ENCODE assay signal across 8 cellular contexts in genomic region chr3:141231101-141231922, GRCh38. TPM values are rescaled to one million over a fixed set of nuclear protein-coding genes. Genes with fewer than 3 reads are reported as not detected.
DNase-seq lines count a peak whose midpoint lies in the region; ATAC-seq and TF ChIP-seq lines count a peak whose summit lies in the region.

Gene PXYLP1, plus strand, starts transcription at chr3:141231825. Its CDS starts 28,351 bp downstream, at chr3:141260176.

- H3K4me1 Mint-ChIP-seq in activated T-helper 1 cell treated with anti-CD3 and anti-CD28 coated beads, Interleukin-12 subunit alpha, Interleukin-12 subunit beta, Interleukin-2, Interleukin-4 antibody, amounts not matched to agents 30 ng/mL and 10 ng/mL and 1 ng/mL, durations not matched to agents 14 hours and 24 hours and 36 hours (ENCODE audit: low read depth): peaks cover 54% of the 10 kb centered on the region
- H3K4me1 Mint-ChIP-seq in nephron: peaks cover 61% of the 10 kb centered on the region
- peaks cover 43% of the 10 kb centered on the region for H3K4me1 Mint-ChIP-seq in stimulated activated naive CD8-positive, alpha-beta T cell treated with anti-CD3 and anti-CD28 coated beads, Interleukin-15, Interleukin-2, amounts not matched to agents 100 ng/mL and 50 ng/mL, for 24 hours (ENCODE audit: low read depth)

- H2BK20ac ChIP-seq in IMR-90 (ENCODE audit: low read depth, low read length): peak within 1 kb of the TSS; percentile 66

- H3K4me1 ChIP-seq in IMR-90 (ENCODE audit: control insufficient read depth, insufficient read depth, low read length) (peaks cover 5% of the 10 kb centered on the region; the same call in 1 of the 2 replicates), Panc1 (ENCODE audit: control insufficient read depth, insufficient read depth, low read length) (peaks cover 6% of the 10 kb centered on the region; the same call in 1 of the 2 replicates)

- intact Hi-C loops in IMR-90 (cut with micrococcal nuclease) (loop anchor here (1.0 to 5.0 kb wide), 3 partner anchors 48 to 331 kb away; no protein-coding TSS in a partner anchor), Panc1 (cut with micrococcal nuclease; ENCODE audit: unreplicated experiment) (no loop called here)
- intact Hi-C loops in activated T-helper 1 cell treated with anti-CD3 and anti-CD28 coated beads, Interleukin-12 subunit alpha, Interleukin-12 subunit beta, Interleukin-2, Interleukin-4 antibody, amounts not matched to agents 30 ng/mL and 10 ng/mL and 1 ng/mL, durations not matched to agents 14 hours and 24 hours and 36 hours (cut with micrococcal nuclease): loop anchor here (1.0 to 10.0 kb wide), 10 partner anchors 25 to 1771 kb away; partner anchors contain the start of genes ATP1B3, SLC25A36 and U2SURP

- peak within 1 kb of the TSS; percentile 61 for H3K27ac ChIP-seq in IMR-90 (ENCODE audit: insufficient read depth, low read length)
- H3K27ac ChIP-seq in Panc1 (ENCODE audit: low read length): peak within 1 kb of the TSS; percentile 56

- peak within 1 kb of the TSS; percentile 78; the same call in 1 of the 2 replicates for H2AK5ac ChIP-seq in IMR-90 (ENCODE audit: low read depth, low read length)

- peak within 1 kb of the TSS; percentile 82 for H3K4me2 ChIP-seq in IMR-90 (ENCODE audit: low read depth, low read length)

- H3K9me1 ChIP-seq in IMR-90 (ENCODE audit: insufficient read depth, low read length): no peaks in the 10 kb centered on the region

- H2AFZ ChIP-seq in IMR-90 (replicated peaks; ENCODE audit: low read length, poor library complexity): peak within 1 kb of the TSS; percentile 100

- peaks cover 12% of the 10 kb centered on the region for H3K36me3 Mint-ChIP-seq in activated T-helper 1 cell treated with anti-CD3 and anti-CD28 coated beads, Interleukin-12 subunit alpha, Interleukin-12 subunit beta, Interleukin-2, Interleukin-4 antibody, amounts not matched to agents 30 ng/mL and 10 ng/mL and 1 ng/mL, durations not matched to agents 14 hours and 24 hours and 36 hours (ENCODE audit: low read depth)
- peaks cover 7% of the 10 kb centered on the region for H3K36me3 Mint-ChIP-seq in nephron (ENCODE audit: low read depth)
- H3K36me3 Mint-ChIP-seq in stimulated activated naive CD8-positive, alpha-beta T cell treated with anti-CD3 and anti-CD28 coated beads, Interleukin-15, Interleukin-2, amounts not matched to agents 100 ng/mL and 50 ng/mL, for 24 hours (ENCODE audit: low read depth): peaks cover under 1% of the 10 kb centered on the region

- peak; percentile 82 for TF ChIP-seq POLR2A in IMR-90 (IDR thresholded peaks at IDR 0.05; ENCODE audit: low read depth, low read length)

- TF ChIP-seq CTCF in IMR-90 (conservative IDR thresholded peaks at IDR 0.05; ENCODE audit: low read depth, low read length) (peak; percentile 95), Panc1 (IDR thresholded peaks at IDR 0.05) (peak; percentile 99), fibroblast of mammary gland (conservative IDR thresholded peaks at IDR 0.05; ENCODE audit: control insufficient read depth, insufficient read depth, low read depth, low read length) (no peak), nephron (IDR thresholded peaks at IDR 0.05; ENCODE audit: unreplicated experiment in 3 of 3) (peak; percentile 65 to 74 (median 73))

- peak within 1 kb of the TSS; percentile 90 for H2AK9ac ChIP-seq in IMR-90 (replicated peaks; ENCODE audit: low read depth, low read length, poor library complexity)

- H3K9me3 ChIP-seq in IMR-90 (ENCODE audit: control insufficient read depth, insufficient read depth, low read length): no peaks in the 10 kb centered on the region
- no peaks in the 10 kb centered on the region for H3K9me3 ChIP-seq in Panc1 (ENCODE audit: control insufficient read depth, insufficient read depth, low read depth, low read length)

- ATAC-seq in GM21529 (IDR thresholded peaks at IDR 0.05; ENCODE audit: unreplicated experiment) (peak; percentile 96), IMR-90 (ENCODE audit: low read depth) (peak; percentile 98), Panc1 (peak; percentile 97)

- peaks cover 3% of the 10 kb centered on the region for H3K9me3 Mint-ChIP-seq in activated T-helper 1 cell treated with anti-CD3 and anti-CD28 coated beads, Interleukin-12 subunit alpha, Interleukin-12 subunit beta, Interleukin-2, Interleukin-4 antibody, amounts not matched to agents 30 ng/mL and 10 ng/mL and 1 ng/mL, durations not matched to agents 14 hours and 24 hours and 36 hours
- H3K9me3 Mint-ChIP-seq in nephron: peaks cover 4% of the 10 kb centered on the region
- no peaks in the 10 kb centered on the region for H3K9me3 Mint-ChIP-seq in stimulated activated naive CD8-positive, alpha-beta T cell treated with anti-CD3 and anti-CD28 coated beads, Interleukin-15, Interleukin-2, amounts not matched to agents 100 ng/mL and 50 ng/mL, for 24 hours

- in situ Hi-C loops in IMR-90 (cut with MboI; ENCODE audit: low sequenced_read_pairs) (no loop called here), Panc1 (cut with HindIII; ENCODE audit: low pct_unique_long_range_greater_than_20kb, low sequenced_read_pairs) (no loop called here)

- POLR2A ChIA-PET in IMR-90 (lab: Charles Lee; ENCODE audit: unreplicated experiment) (interaction anchor here (0.6 kb wide), 1 partner anchor 133 kb away, joined by 6 read pairs; no protein-coding TSS in a partner anchor), Panc1 (lab: Charles Lee) (no interaction called here)

- H3K56ac ChIP-seq in IMR-90 (ENCODE audit: extremely low read depth, insufficient read depth, low read length): peak within 1 kb of the TSS; percentile 56; the same call in 1 of the 2 replicates

- dilution Hi-C loops in IMR-90 (cut with HindIII; ENCODE audit: low sequenced_read_pairs, unreplicated experiment): no loop called here

- peaks cover 4% of the 10 kb centered on the region for H3K27me3 Mint-ChIP-seq in activated T-helper 1 cell treated with anti-CD3 and anti-CD28 coated beads, Interleukin-12 subunit alpha, Interleukin-12 subunit beta, Interleukin-2, Interleukin-4 antibody, amounts not matched to agents 30 ng/mL and 10 ng/mL and 1 ng/mL, durations not matched to agents 14 hours and 24 hours and 36 hours (ENCODE audit: insufficient read depth)
- H3K27me3 Mint-ChIP-seq in nephron (ENCODE audit: low read depth): peaks cover 3% of the 10 kb centered on the region
- H3K27me3 Mint-ChIP-seq in stimulated activated naive CD8-positive, alpha-beta T cell treated with anti-CD3 and anti-CD28 coated beads, Interleukin-15, Interleukin-2, amounts not matched to agents 100 ng/mL and 50 ng/mL, for 24 hours: peaks cover 3% of the 10 kb centered on the region

- peak; percentile 70 for TF ChIP-seq RAD21 in IMR-90 (IDR thresholded peaks at IDR 0.05; ENCODE audit: low read length)

- peak within 1 kb of the TSS; percentile 64 for H3K9ac ChIP-seq in IMR-90 (ENCODE audit: low read depth, low read length)

- H2BK15ac ChIP-seq in IMR-90 (ENCODE audit: low read depth, low read length): 0 out of 3 replicates have a peak within 1 kb of the TSS, but pooled peaks have one; percentile 36

- peak within 1 kb of the TSS; percentile 65 for H2BK5ac ChIP-seq in IMR-90 (ENCODE audit: low read depth, low read length, poor library complexity, severe bottlenecking)

- peak within 1 kb of the TSS; percentile 76 for H3K23ac ChIP-seq in IMR-90 (ENCODE audit: low read depth, low read length)

- peak within 1 kb of the TSS; percentile 62 for H4K5ac ChIP-seq in IMR-90 (ENCODE audit: low read depth, low read length)

- CTCF ChIA-PET in IMR-90 (lab: Yijun Ruan, JAX): interaction anchor here (0.5 to 1.7 kb wide), 33 partner anchors 8 to 460 kb away, joined by 3 to 15 read pairs (median 4); no protein-coding TSS in a partner anchor
- CTCF ChIA-PET in Panc1 (lab: Charles Lee): interaction anchor here (0.5 to 1.2 kb wide), 9 partner anchors 9 to 426 kb away, joined by 3 to 8 read pairs (median 5); no protein-coding TSS in a partner anchor

- peak within 1 kb of the TSS; percentile 92 for H4K91ac ChIP-seq in IMR-90 (ENCODE audit: insufficient read depth, low read depth, low read length)

- H3K27me3 ChIP-seq in IMR-90 (ENCODE audit: control insufficient read depth, insufficient read depth, low read length): peaks cover 3% of the 10 kb centered on the region; the same call in 1 of the 2 replicates
- H3K27me3 ChIP-seq in Panc1 (ENCODE audit: control insufficient read depth, insufficient read depth, low read length): no peaks in the 10 kb centered on the region

- peak within 1 kb of the TSS; percentile 98 for H3K14ac ChIP-seq in IMR-90 (replicated peaks; ENCODE audit: low read depth, low read length)

- peak within 1 kb of the TSS; percentile 25 for H3K18ac ChIP-seq in IMR-90 (ENCODE audit: low read depth, low read length)

- BruUV-seq in IMR-90 (replicated peaks; lab: Mats Ljungman, UMichigan) (no TSS peak), Panc1 (replicated peaks; lab: Mats Ljungman, UMichigan) (no TSS peak)

- H4K20me1 ChIP-seq in IMR-90 (ENCODE audit: insufficient read depth, low read length): no peaks in the 10 kb centered on the region

- peak within 1 kb of the TSS; percentile 84 to 90 for H4K8ac ChIP-seq in IMR-90 (ENCODE audit: low read depth in 2 of 2, low read length in 2 of 2)

- peaks cover 0 to 6% of the 10 kb centered on the region in 2 experiments; a peak in 1 of 4 replicates for H3K79me1 ChIP-seq in IMR-90 (ENCODE audit: low read depth in 1 of 2, low read length in 2 of 2)

- peaks cover 2% of the 10 kb centered on the region; the same call in 1 of the 2 replicates for H3K36me3 ChIP-seq in IMR-90 (ENCODE audit: control insufficient read depth, insufficient read depth, low read length)
- no peaks in the 10 kb centered on the region; the same call in 1 of the 2 replicates for H3K36me3 ChIP-seq in Panc1 (ENCODE audit: control insufficient read depth, insufficient read depth, low read length)

- H3K4ac ChIP-seq in IMR-90 (ENCODE audit: low read depth, low read length): peak within 1 kb of the TSS; percentile 96

- peak within 1 kb of the TSS; percentile 92 for H3K4me3 Mint-ChIP-seq in activated T-helper 1 cell treated with anti-CD3 and anti-CD28 coated beads, Interleukin-12 subunit alpha, Interleukin-12 subunit beta, Interleukin-2, Interleukin-4 antibody, amounts not matched to agents 30 ng/mL and 10 ng/mL and 1 ng/mL, durations not matched to agents 14 hours and 24 hours and 36 hours
- peak within 1 kb of the TSS; percentile 87 to 91 (median 88) for H3K4me3 Mint-ChIP-seq in nephron
- H3K4me3 Mint-ChIP-seq in stimulated activated naive CD8-positive, alpha-beta T cell treated with anti-CD3 and anti-CD28 coated beads, Interleukin-15, Interleukin-2, amounts not matched to agents 100 ng/mL and 50 ng/mL, for 24 hours: peak within 1 kb of the TSS; percentile 88

- H2BK120ac ChIP-seq in IMR-90 (ENCODE audit: low read depth, low read length): peak within 1 kb of the TSS; percentile 63

- H3K27ac Mint-ChIP-seq in activated T-helper 1 cell treated with anti-CD3 and anti-CD28 coated beads, Interleukin-12 subunit alpha, Interleukin-12 subunit beta, Interleukin-2, Interleukin-4 antibody, amounts not matched to agents 30 ng/mL and 10 ng/mL and 1 ng/mL, durations not matched to agents 14 hours and 24 hours and 36 hours: peak within 1 kb of the TSS; percentile 98
- peak within 1 kb of the TSS; percentile 88 to 96 (median 89) for H3K27ac Mint-ChIP-seq in nephron
- peak within 1 kb of the TSS; percentile 95 for H3K27ac Mint-ChIP-seq in stimulated activated naive CD8-positive, alpha-beta T cell treated with anti-CD3 and anti-CD28 coated beads, Interleukin-15, Interleukin-2, amounts not matched to agents 100 ng/mL and 50 ng/mL, for 24 hours

- H3K4me3 ChIP-seq in IMR-90 (ENCODE audit: insufficient read depth, low read depth, low read length) (peak within 1 kb of the TSS; percentile 71), Panc1 (ENCODE audit: low read depth in 2 of 2, low read length in 2 of 2) (peak within 1 kb of the TSS; percentile 55 to 62), fibroblast of mammary gland (ENCODE audit: control insufficient read depth, low read depth, low read length) (peak within 1 kb of the TSS; percentile 59)

- peak; percentile 77 for DNase-seq in DMS79 treated with DMSO at 0.1 percent for 48 hours (lab: John Stamatoyannopoulos, UW)
- DNase-seq in IMR-90: peak; percentile 85
- DNase-seq in Panc1 (ENCODE audit: low read depth, low spot score): no peak
- peak; percentile 92 for DNase-seq in activated T-helper 1 cell treated with anti-CD3 and anti-CD28 coated beads, Interleukin-12 subunit alpha, Interleukin-12 subunit beta, Interleukin-2, Interleukin-4 antibody, amounts not matched to agents 30 ng/mL and 10 ng/mL and 1 ng/mL, durations not matched to agents 14 hours and 24 hours and 36 hours (ENCODE audit: low spot score)
- peak; percentile 81 for DNase-seq in fibroblast of mammary gland (ENCODE audit: low read depth)

- WGBS in IMR-90 (ENCODE audit: extremely low coverage in 2 of 2, insufficient read length in 1 of 2), 2 experiments: 2% methylated on average over 35 of the region's 87 CpGs; no CpG with 5 or more reads in 1 of the 2 experiments

RNA-seq across cellular contexts. Expression of gene PXYLP1, which starts in this region (rescaled TPM):
- total RNA-seq in IMR-90 (2012; rRNA removed): 13.3 and 15.6 TPM in 2 replicates
- 11.2 and 11.7 TPM in 2 replicates for polyA plus RNA-seq in IMR-90 (2012; rRNA removed)
- polyA plus RNA-seq in IMR-90 (2012; cell fraction: cytosol; rRNA removed): 5.3 and 6.3 TPM in 2 replicates
- 10.0 and 20.5 TPM in 2 replicates for polyA plus RNA-seq in IMR-90 (2012; cell fraction: nucleus; rRNA removed; ENCODE audit: low replicate concordance)
- 1.4 TPM for total RNA-seq in Panc1 (2021; ENCODE audit: unreplicated experiment)
- polyA plus RNA-seq in Panc1 (2012; ENCODE audit: insufficient read length): 1.6 TPM
- 11.6 and 12.1 TPM in 2 replicates for total RNA-seq in activated T-helper 1 cell treated with anti-CD3 and anti-CD28 coated beads, Interleukin-12 subunit alpha, Interleukin-12 subunit beta, Interleukin-2, Interleukin-4 antibody, amounts not matched to agents 30 ng/mL and 10 ng/mL and 1 ng/mL, durations not matched to agents 14 hours and 24 hours and 36 hours
